1 cellular context compared by ENCODE assay signal in genomic region chr17:18087610-18088491, GRCh38.
TF ChIP-seq lines count a peak whose summit lies in the region.

DRG2 (plus strand) TSS chr17:18087948; CDS start chr17:18088024, 76 bp downstream.

TF ChIP-seq in HepG2, 621 proteins besides CTCF, POLR2A, EP300 and RAD21 (continued from another document and continues in another):
- peak; percentile 96 for TF ChIP-seq CCDC6 (CRISPR knock-in tag; IDR thresholded peaks at IDR 0.05)
- peak; percentile 98 for TF ChIP-seq SMAD3 (CRISPR knock-in tag; IDR thresholded peaks at IDR 0.05)
- peak; percentile 95 for TF ChIP-seq GATAD2A (CRISPR knock-in tag; IDR thresholded peaks at IDR 0.05)
- TF ChIP-seq ZNF589 (CRISPR knock-in tag; conservative IDR thresholded peaks at IDR 0.05): 0 out of 2 replicates have a peak, but pooled peaks have one; percentile 54
- TF ChIP-seq REPIN1 (CRISPR knock-in tag; IDR thresholded peaks at IDR 0.05; ENCODE audit: borderline replicate concordance, low read depth): peak; percentile 99
- TF ChIP-seq ZBTB38 (CRISPR knock-in tag; IDR thresholded peaks at IDR 0.05): peak; percentile 71
- peak; percentile 79 for TF ChIP-seq TFE3 (CRISPR knock-in tag; IDR thresholded peaks at IDR 0.05)
- peak; percentile 88 for TF ChIP-seq NFKB2 (CRISPR knock-in tag; IDR thresholded peaks at IDR 0.05; ENCODE audit: borderline replicate concordance)
- TF ChIP-seq RAD51 (IDR thresholded peaks at IDR 0.05; ENCODE audit: borderline replicate concordance): no peak
- peak; percentile 87 for TF ChIP-seq JARID2 (CRISPR knock-in tag; IDR thresholded peaks at IDR 0.05; ENCODE audit: insufficient replicate concordance)
- peak; percentile 96 for TF ChIP-seq ZNF580 (CRISPR knock-in tag; IDR thresholded peaks at IDR 0.05; ENCODE audit: borderline replicate concordance, low read depth)
- TF ChIP-seq ZNF605 (CRISPR knock-in tag; IDR thresholded peaks at IDR 0.05): peak; percentile 87; the same call in 1 of the 2 replicates
- peak; percentile 95 for TF ChIP-seq KMT2B (CRISPR knock-in tag; IDR thresholded peaks at IDR 0.05)
- TF ChIP-seq SYNCRIP (IDR thresholded peaks at IDR 0.05; ENCODE audit: insufficient read depth, low read depth, low read length): no peak
- peak; percentile 99 for TF ChIP-seq ZNF124 (CRISPR knock-in tag; IDR thresholded peaks at IDR 0.05)
- TF ChIP-seq DMTF1 (CRISPR knock-in tag; IDR thresholded peaks at IDR 0.05): 0 out of 2 replicates have a peak, but pooled peaks have one; percentile 54
- TF ChIP-seq STAG1 (CRISPR knock-in tag; IDR thresholded peaks at IDR 0.05): 0 out of 2 replicates have a peak, but pooled peaks have one; percentile 21
- 0 out of 2 replicates have a peak, but pooled peaks have one; percentile 37 for TF ChIP-seq ZNF468 (CRISPR knock-in tag; IDR thresholded peaks at IDR 0.05)
- TF ChIP-seq ZXDC (CRISPR knock-in tag; IDR thresholded peaks at IDR 0.05): 0 out of 2 replicates have a peak, but pooled peaks have one; percentile 80
- no peak; the same call in 1 of the 2 replicates for TF ChIP-seq PRDM4 (CRISPR knock-in tag; IDR thresholded peaks at IDR 0.05; ENCODE audit: borderline replicate concordance)
- peak; percentile 84 for TF ChIP-seq TEAD3 (CRISPR knock-in tag; optimal IDR thresholded peaks at IDR 0.05; ENCODE audit: borderline replicate concordance)
- no peak for TF ChIP-seq ZNF550 (CRISPR knock-in tag; IDR thresholded peaks at IDR 0.05; ENCODE audit: borderline replicate concordance)
- TF ChIP-seq GABPA (IDR thresholded peaks at IDR 0.05; ENCODE audit: low read depth, low read length): peak; percentile 91
- peak; percentile 98 for TF ChIP-seq GABPA (CRISPR knock-in tag; IDR thresholded peaks at IDR 0.05; ENCODE audit: low read depth)
- no peak; the same call in 1 of the 2 replicates for TF ChIP-seq ISX (CRISPR knock-in tag; conservative IDR thresholded peaks at IDR 0.05)
- peak; percentile 63 for TF ChIP-seq ZMYM2 (CRISPR knock-in tag; IDR thresholded peaks at IDR 0.05)
- peak; percentile 88; the same call in 1 of the 2 replicates for TF ChIP-seq ZNF337 (CRISPR knock-in tag; IDR thresholded peaks at IDR 0.05; ENCODE audit: borderline replicate concordance, low read depth)
- TF ChIP-seq HMGXB4 (CRISPR knock-in tag; IDR thresholded peaks at IDR 0.05; ENCODE audit: borderline replicate concordance in 1 of 2, low read depth in 1 of 2): peak; percentile 94 to 96; a peak in 3 of 4 replicates
- peak; percentile 92 for TF ChIP-seq THAP9 (CRISPR knock-in tag; IDR thresholded peaks at IDR 0.05; ENCODE audit: borderline replicate concordance)
- peak; percentile 96 for TF ChIP-seq CBFB (CRISPR knock-in tag; IDR thresholded peaks at IDR 0.05)
- peak; percentile 98 for TF ChIP-seq KDM4B (CRISPR knock-in tag; IDR thresholded peaks at IDR 0.05)
- peak; percentile 5; the same call in 1 of the 2 replicates for TF ChIP-seq RNF219 (CRISPR knock-in tag; IDR thresholded peaks at IDR 0.05)
- TF ChIP-seq ZBTB46 (CRISPR knock-in tag; IDR thresholded peaks at IDR 0.05; ENCODE audit: borderline replicate concordance): no peak; the same call in 1 of the 2 replicates
- no peak for TF ChIP-seq ZNF780A (CRISPR knock-in tag; IDR thresholded peaks at IDR 0.05)
